ENCODE assay signal across 9 cellular contexts in the genomic region with DNA sequence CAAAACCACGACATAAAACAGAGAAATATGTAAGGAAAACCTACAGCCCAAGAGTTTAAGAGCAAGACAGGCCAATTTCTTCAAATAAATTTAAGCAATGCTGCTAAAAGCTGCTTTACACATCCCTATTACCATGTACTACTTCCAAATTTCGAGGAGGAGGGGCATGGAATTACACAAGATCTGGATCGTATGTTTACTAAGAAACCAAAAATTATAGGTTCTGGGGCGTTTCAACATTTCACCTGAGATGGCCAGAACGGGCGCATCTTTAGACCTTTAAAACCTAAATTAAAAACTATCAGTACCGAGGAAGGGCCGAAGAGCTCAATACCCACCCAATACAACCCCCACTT. TPM values are rescaled to one million over a fixed set of nuclear protein-coding genes. Genes with fewer than 3 reads are reported as not detected.
A peak's percentile ranks its signal among the peaks of the same experiment; 100 is the strongest.
DNase-seq lines count a peak whose midpoint lies in the region; ATAC-seq, FAIRE-seq and TF ChIP-seq lines count a peak whose summit lies in the region.
"Had no signal": no experiment of that assay in that cellular context is flagged by ENCODE, and none has a peak within 500 bp of the region (broad histone marks: within the 10 kb centered on the region; RNA-seq: fewer than 3 reads in every experiment).

No MANE protein-coding gene starts in this region.

- no peaks in the 10 kb centered on the region for H3K9me3 Mint-ChIP-seq in activated CD4-positive, alpha-beta T cell treated with anti-CD3 and anti-CD28 coated beads, Interleukin-2, amount 10 ng/mL, durations not matched to agents 7 days and 5 days

- no peak overlapping the region for H2AFZ ChIP-seq in HepG2 (ENCODE audit: low read length)

- H3K36me3 Mint-ChIP-seq in activated CD4-positive, alpha-beta T cell treated with anti-CD3 and anti-CD28 coated beads, Interleukin-2, amount 10 ng/mL, durations not matched to agents 7 days and 5 days (ENCODE audit: low read depth): peaks cover 55% of the 10 kb centered on the region

- no peak for DNase-seq in activated CD4-positive, alpha-beta T cell treated with anti-CD3 and anti-CD28 coated beads, Interleukin-2, amount 10 ng/mL, durations not matched to agents 7 days and 5 days
- DNase-seq in activated CD4-positive, alpha-beta T cell treated with anti-CD3 and anti-CD28 coated beads for 48 hours: no peak
- DNase-seq in HepG2 (ENCODE audit: low spot score): no peak
- no peak for DNase-seq in iPS-NIHi7 (ENCODE audit: extremely low spot score)
- no peak for DNase-seq in activated CD4-positive, alpha-beta T cell treated with anti-CD3 and anti-CD28 coated beads for 4 hours

- peak overlapping the region; percentile 84 for H3K4me3 Mint-ChIP-seq in activated CD4-positive, alpha-beta T cell treated with anti-CD3 and anti-CD28 coated beads, Interleukin-2, amount 10 ng/mL, durations not matched to agents 7 days and 5 days

- H4K20me1 ChIP-seq in HepG2 (ENCODE audit: insufficient read depth, low read length): peaks cover 9% of the 10 kb centered on the region

- peak overlapping the region; percentile 90 for H3K27ac Mint-ChIP-seq in activated CD4-positive, alpha-beta T cell treated with anti-CD3 and anti-CD28 coated beads, Interleukin-2, amount 10 ng/mL, durations not matched to agents 7 days and 5 days

- FAIRE-seq in HepG2 (lab: Jason Lieb, UNC): no peak
- FAIRE-seq: G401.6 had no signal

- no peak for ATAC-seq in HepG2
- ATAC-seq in GM18861 (IDR thresholded peaks at IDR 0.05; ENCODE audit: unreplicated experiment): no peak

- H3K9ac ChIP-seq in HepG2 (ENCODE audit: insufficient read depth, low read depth, low read length): peak overlapping the region; percentile 94

- H3K4me1 ChIP-seq in HepG2 (ENCODE audit: insufficient read depth, low read length): peaks cover 63% of the 10 kb centered on the region
- peaks cover 6% of the 10 kb centered on the region for H3K4me1 ChIP-seq in thymus (ENCODE audit: control insufficient read depth, insufficient read depth, low read length)

- WGBS in adipose tissue, 3 donors: 0 to 1% (median 0%) methylated on average over 8 of the region's 8 CpGs
- WGBS in HepG2 (ENCODE audit: low lambda C conversion rate): 1% methylated on average over 8 of the region's 8 CpGs
- WGBS in thymus: under 1% methylated on average over 8 of the region's 8 CpGs

- H3K36me3 ChIP-seq in HepG2 (replicated peaks in 1 of 2; ENCODE audit: control insufficient read depth in 1 of 2, insufficient read depth in 2 of 2, low read length in 2 of 2): peaks cover 4 to 23% of the 10 kb centered on the region in 2 experiments; a peak in 4 of 5 replicates
- peaks cover 19% of the 10 kb centered on the region for H3K36me3 ChIP-seq in thymus (ENCODE audit: control insufficient read depth, insufficient read depth)

- no peaks in the 10 kb centered on the region for H3K27me3 Mint-ChIP-seq in activated CD4-positive, alpha-beta T cell treated with anti-CD3 and anti-CD28 coated beads, Interleukin-2, amount 10 ng/mL, durations not matched to agents 7 days and 5 days

- in situ Hi-C loops in HepG2 (cut with HindIII; ENCODE audit: extremely low pct_ligation_motif_present, low pct_unique_long_range_greater_than_20kb): no loop called here

- intact Hi-C loops in HepG2 (cut with micrococcal nuclease; ENCODE audit: unreplicated experiment): loop anchor here (10.0 kb wide), 1 partner anchor 258 kb away; a partner anchor contains a TSS

- H3K79me2 ChIP-seq in HepG2 (ENCODE audit: insufficient read depth, low read length): peaks cover 54% of the 10 kb centered on the region

- H3K4me2 ChIP-seq in HepG2 (ENCODE audit: low read depth, low read length): peak overlapping the region; percentile 77

- TF ChIP-seq EP300 in HepG2 (IDR thresholded peaks at IDR 0.05; ENCODE audit: low read depth in 2 of 2, low read length in 2 of 2) (no peak), HepG2 (CRISPR knock-in tag; IDR thresholded peaks at IDR 0.05; ENCODE audit: borderline replicate concordance) (no peak)

- H3K27me3 ChIP-seq in HepG2 (ENCODE audit: control insufficient read depth in 1 of 2, insufficient read depth in 2 of 2, low read length in 2 of 2): no peaks in the 10 kb centered on the region
- H3K27me3 ChIP-seq in thymus (ENCODE audit: control insufficient read depth, insufficient read depth): no peaks in the 10 kb centered on the region

- TF ChIP-seq POLR2A in HepG2 (IDR thresholded peaks at IDR 0.05; ENCODE audit: insufficient read depth in 1 of 2, low read depth in 2 of 2, low read length in 2 of 2): no peak

- peaks cover 38% of the 10 kb centered on the region for H3K4me1 Mint-ChIP-seq in activated CD4-positive, alpha-beta T cell treated with anti-CD3 and anti-CD28 coated beads, Interleukin-2, amount 10 ng/mL, durations not matched to agents 7 days and 5 days

- peak overlapping the region; percentile 79 to 97 (median 95) for H3K4me3 ChIP-seq in HepG2 (replicated peaks in 1 of 3; ENCODE audit: insufficient read depth in 1 of 3, low read depth in 2 of 3, low read length in 3 of 3)
- H3K4me3 ChIP-seq in thymus (ENCODE audit: low read length): peak overlapping the region; percentile 98

- H3K9me3 ChIP-seq in HepG2 (ENCODE audit: low read length): no peaks in the 10 kb centered on the region
- H3K9me3 ChIP-seq in thymus (ENCODE audit: control insufficient read depth): no peaks in the 10 kb centered on the region

- BruUV-seq in HepG2 (replicated peaks; lab: Mats Ljungman, UMichigan): no TSS peak

- POLR2A ChIA-PET in activated CD4-positive, alpha-beta T cell treated with anti-CD3 and anti-CD28 coated beads, Interleukin-2, amount 10 ng/mL, durations not matched to agents 7 days and 5 days (lab: Charles Lee): interaction anchor here (0.9 kb wide), 1 partner anchor 118 kb away, joined by 3 read pairs; a partner anchor contains a TSS
- POLR2A ChIA-PET in HepG2 (lab: Yijun Ruan, JAX): interaction anchor here (1.5 kb wide), 1 partner anchor 295 kb away, joined by 8 read pairs; a partner anchor contains a TSS

- H3K27ac ChIP-seq in adipose tissue (ENCODE audit: low read depth, low read length) (peak overlapping the region; percentile 89), HepG2 (ENCODE audit: extremely low read length, insufficient read depth, low read length) (peak overlapping the region; percentile 91), thymus (ENCODE audit: low read depth) (peak overlapping the region; percentile 99)

- CTCF ChIA-PET in activated CD4-positive, alpha-beta T cell treated with anti-CD3 and anti-CD28 coated beads, Interleukin-2, amount 10 ng/mL, durations not matched to agents 7 days and 5 days (lab: Charles Lee): interaction anchor here (1.0 to 1.3 kb wide), 2 partner anchors 9 to 10 kb away, joined by 3 to 5 read pairs; no protein-coding TSS in a partner anchor
- CTCF ChIA-PET in HepG2 (lab: Yijun Ruan, JAX; ENCODE audit: low intra/inter-chr PET ratio, low total read pairs): no interaction called here

- no peak for TF ChIP-seq RAD21 in HepG2 (CRISPR knock-in tag; IDR thresholded peaks at IDR 0.05)

- no peak for TF ChIP-seq CTCF in HepG2 (CRISPR knock-in tag; IDR thresholded peaks at IDR 0.05)

RNA-seq across cellular contexts. Expression of a gene that starts 0.7 kb away (rescaled TPM):
- 10 to 100 TPM; 57.0 to 67.4 TPM for total RNA-seq in activated CD4-positive, alpha-beta T cell treated with anti-CD3 and anti-CD28 coated beads, Interleukin-2, amount 10 ng/mL, durations not matched to agents 7 days and 5 days
- polyA plus RNA-seq in adipose tissue (1 to 10 TPM; 4.8 to 7.9 (median 7.3) TPM), HepG2 (2011; rRNA removed) (11.8 and 14.3 TPM in 2 replicates), thymus (18.7 TPM)
- total RNA-seq in HepG2 (2016; rRNA removed; fragmentation: Illumina TruSeq; extraction: Trizol): 7.8 and 12.0 TPM in 2 replicates
- 4.0 TPM in 2 replicates for total RNA-seq in HepG2 (2016; cell fraction: cytosol; rRNA removed; fragmentation: Illumina TruSeq; extraction: Trizol; ENCODE audit: low read depth)
- 8.6 and 9.6 TPM in 2 replicates for total RNA-seq in HepG2 (2016; cell fraction: insoluble cytoplasmic fraction; rRNA removed; fragmentation: Illumina TruSeq; extraction: Trizol)
- 5.8 and 7.0 TPM in 2 replicates for total RNA-seq in HepG2 (2016; cell fraction: membrane; rRNA removed; fragmentation: Illumina TruSeq; extraction: Trizol)
- 17.6 and 20.8 TPM in 2 replicates for total RNA-seq in HepG2 (2016; cell fraction: nucleus; rRNA removed; fragmentation: Illumina TruSeq; extraction: Trizol)
- 3.7 and 4.7 TPM in 2 replicates for polyA plus RNA-seq in HepG2 (2011; cell fraction: cytosol; rRNA removed)
- 51.2 and 54.4 TPM in 2 replicates for polyA plus RNA-seq in HepG2 (2011; cell fraction: nucleus; rRNA removed)
- polyA plus RNA-seq in HepG2 (2012): 18.1 and 20.7 TPM in 2 replicates
- 0.92 and 1.2 TPM in 2 replicates for polyA plus RNA-seq in HepG2 (2016; cell fraction: cytosol; fragmentation: Illumina TruSeq; extraction: Trizol; ENCODE audit: low read depth)
- polyA plus RNA-seq in HepG2 (2016; cell fraction: insoluble cytoplasmic fraction; fragmentation: Illumina TruSeq; extraction: Trizol; ENCODE audit: low read depth): 6.2 and 7.4 TPM in 2 replicates
- 1.4 and 2.0 TPM in 2 replicates for polyA plus RNA-seq in HepG2 (2016; cell fraction: membrane; fragmentation: Illumina TruSeq; extraction: Trizol; ENCODE audit: low read depth)
- 20.7 and 24.9 TPM in 2 replicates for polyA plus RNA-seq in HepG2 (2016; cell fraction: nucleus; fragmentation: Illumina TruSeq; extraction: Trizol; ENCODE audit: insufficient read depth, low read depth)
- 24.4 and 39.8 TPM in 2 replicates for polyA minus RNA-seq in HepG2 (2011; rRNA and poly(A)+ RNA removed; ENCODE audit: low replicate concordance)
- polyA minus RNA-seq in HepG2 (2011; cell fraction: cytosol; rRNA and poly(A)+ RNA removed): 11.5 and 11.7 TPM in 2 replicates
- polyA minus RNA-seq in HepG2 (2011; cell fraction: nucleus; rRNA and poly(A)+ RNA removed): 49.7 and 51.8 TPM in 2 replicates
